In genomic region chr3:126679318-126679751, GRCh38 we compare ENCODE assay signal across 1 cellular context.
TF ChIP-seq lines count a peak whose summit lies in the region.

No MANE protein-coding gene starts in this region.

TF ChIP-seq in HepG2, 621 proteins besides CTCF, POLR2A, EP300 and RAD21 (continued from another document and continues in another):
- TF ChIP-seq PATZ1 (CRISPR knock-in tag; IDR thresholded peaks at IDR 0.05) = 0 out of 2 replicates have a peak, but pooled peaks have one; percentile 24
- TF ChIP-seq BHLHE40 (IDR thresholded peaks at IDR 0.05; ENCODE audit: low read length) = peak; percentile 82
- TF ChIP-seq ZNF777 (CRISPR knock-in tag; IDR thresholded peaks at IDR 0.05) = no peak
- peak; percentile 44; the same call in 1 of the 2 replicates for TF ChIP-seq GABPB1 (CRISPR knock-in tag; IDR thresholded peaks at IDR 0.05)
- peak; percentile 36; the same call in 1 of the 2 replicates for TF ChIP-seq BORCS8-MEF2B (CRISPR knock-in tag; IDR thresholded peaks at IDR 0.05)
- TF ChIP-seq, protein P1, sequence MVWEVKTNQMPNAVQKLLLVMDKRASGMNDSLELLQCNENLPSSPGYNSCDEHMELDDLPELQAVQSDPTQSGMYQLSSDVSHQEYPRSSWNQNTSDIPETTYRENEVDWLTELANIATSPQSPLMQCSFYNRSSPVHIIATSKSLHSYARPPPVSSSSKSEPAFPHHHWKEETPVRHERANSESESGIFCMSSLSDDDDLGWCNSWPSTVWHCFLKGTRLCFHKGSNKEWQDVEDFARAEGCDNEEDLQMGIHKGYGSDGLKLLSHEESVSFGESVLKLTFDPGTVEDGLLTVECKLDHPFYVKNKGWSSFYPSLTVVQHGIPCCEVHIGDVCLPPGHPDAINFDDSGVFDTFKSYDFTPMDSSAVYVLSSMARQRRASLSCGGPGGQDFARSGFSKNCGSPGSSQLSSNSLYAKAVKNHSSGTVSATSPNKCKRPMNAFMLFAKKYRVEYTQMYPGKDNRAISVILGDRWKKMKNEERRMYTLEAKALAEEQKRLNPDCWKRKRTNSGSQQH (CRISPR knock-in tag; IDR thresholded peaks at IDR 0.05; ENCODE audit: low read depth) = no peak
- TF ChIP-seq, protein P2, sequence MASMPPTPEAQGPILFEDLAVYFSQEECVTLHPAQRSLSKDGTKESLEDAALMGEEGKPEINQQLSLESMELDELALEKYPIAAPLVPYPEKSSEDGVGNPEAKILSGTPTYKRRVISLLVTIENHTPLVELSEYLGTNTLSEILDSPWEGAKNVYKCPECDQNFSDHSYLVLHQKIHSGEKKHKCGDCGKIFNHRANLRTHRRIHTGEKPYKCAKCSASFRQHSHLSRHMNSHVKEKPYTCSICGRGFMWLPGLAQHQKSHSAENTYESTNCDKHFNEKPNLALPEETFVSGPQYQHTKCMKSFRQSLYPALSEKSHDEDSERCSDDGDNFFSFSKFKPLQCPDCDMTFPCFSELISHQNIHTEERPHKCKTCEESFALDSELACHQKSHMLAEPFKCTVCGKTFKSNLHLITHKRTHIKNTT (CRISPR knock-in tag; IDR thresholded peaks at IDR 0.05) = no peak
- TF ChIP-seq RXRA (CRISPR knock-in tag; IDR thresholded peaks at IDR 0.05) = 0 out of 2 replicates have a peak, but pooled peaks have one; percentile 38
- TF ChIP-seq POLR2AphosphoS2 (IDR thresholded peaks at IDR 0.05; ENCODE audit: low read depth, low read length) = no peak
- TF ChIP-seq ZNF7 (CRISPR knock-in tag; IDR thresholded peaks at IDR 0.05) = no peak
- 0 out of 2 replicates have a peak, but pooled peaks have one; percentile 57 for TF ChIP-seq ZNF501 (CRISPR knock-in tag; IDR thresholded peaks at IDR 0.05)
- TF ChIP-seq RCOR2 (CRISPR knock-in tag; IDR thresholded peaks at IDR 0.05) = no peak
- peak; percentile 16 for TF ChIP-seq HNRNPLL (IDR thresholded peaks at IDR 0.05; ENCODE audit: low read depth, low read length, poor library complexity, severe bottlenecking)
- no peak for TF ChIP-seq RBFOX2 (IDR thresholded peaks at IDR 0.05; ENCODE audit: low read depth, low read length)
- peak; percentile 40; the same call in 1 of the 2 replicates for TF ChIP-seq TGIF2 (CRISPR knock-in tag; IDR thresholded peaks at IDR 0.05)
- peak; percentile 70; the same call in 1 of the 2 replicates for TF ChIP-seq ZNF274 (CRISPR knock-in tag; IDR thresholded peaks at IDR 0.05)
- TF ChIP-seq, protein P3, sequence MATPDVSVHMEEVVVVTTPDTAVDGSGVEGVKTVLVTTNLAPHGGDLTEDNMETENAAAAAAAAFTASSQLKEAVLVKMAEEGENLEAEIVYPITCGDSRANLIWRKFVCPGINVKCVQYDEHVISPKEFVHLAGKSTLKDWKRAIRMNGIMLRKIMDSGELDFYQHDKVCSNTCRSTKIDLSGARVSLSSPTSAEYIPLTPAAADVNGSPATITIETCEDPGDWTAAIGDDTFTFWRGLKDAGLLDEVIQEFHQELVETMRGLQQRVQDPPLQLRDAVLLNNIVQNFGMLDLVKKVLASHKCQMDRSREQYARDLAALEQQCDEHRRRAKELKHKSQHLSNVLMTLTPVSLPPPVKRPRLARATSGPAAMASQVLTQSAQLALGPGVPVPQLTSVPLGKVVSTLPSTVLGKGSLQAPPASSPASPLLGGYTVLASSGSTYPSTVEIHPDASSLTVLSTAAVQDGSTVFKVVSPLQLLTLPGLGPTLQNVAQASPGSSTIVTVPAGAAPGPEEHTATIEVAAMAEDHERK (CRISPR knock-in tag; IDR thresholded peaks at IDR 0.05; ENCODE audit: low read depth) = no peak
- TF ChIP-seq ZNF205 (CRISPR knock-in tag; IDR thresholded peaks at IDR 0.05) = 0 out of 2 replicates have a peak, but pooled peaks have one; percentile 35
- TF ChIP-seq NPAS2 (CRISPR knock-in tag; IDR thresholded peaks at IDR 0.05; ENCODE audit: borderline replicate concordance) = no peak
- TF ChIP-seq JARID2 (CRISPR knock-in tag; IDR thresholded peaks at IDR 0.05; ENCODE audit: insufficient replicate concordance) = no peak
- peak; percentile 92 for TF ChIP-seq STAG1 (CRISPR knock-in tag; IDR thresholded peaks at IDR 0.05)
- TF ChIP-seq ETV5 (CRISPR knock-in tag; IDR thresholded peaks at IDR 0.05; ENCODE audit: borderline replicate concordance) = no peak
- TF ChIP-seq KLF13 (CRISPR knock-in tag; IDR thresholded peaks at IDR 0.05) = no peak
- peak; percentile 81 for TF ChIP-seq XRCC5 (optimal IDR thresholded peaks at IDR 0.05; ENCODE audit: low read length)
- TF ChIP-seq ZNF839 (CRISPR knock-in tag; IDR thresholded peaks at IDR 0.05; ENCODE audit: borderline replicate concordance) = no peak
- TF ChIP-seq, protein P4, sequence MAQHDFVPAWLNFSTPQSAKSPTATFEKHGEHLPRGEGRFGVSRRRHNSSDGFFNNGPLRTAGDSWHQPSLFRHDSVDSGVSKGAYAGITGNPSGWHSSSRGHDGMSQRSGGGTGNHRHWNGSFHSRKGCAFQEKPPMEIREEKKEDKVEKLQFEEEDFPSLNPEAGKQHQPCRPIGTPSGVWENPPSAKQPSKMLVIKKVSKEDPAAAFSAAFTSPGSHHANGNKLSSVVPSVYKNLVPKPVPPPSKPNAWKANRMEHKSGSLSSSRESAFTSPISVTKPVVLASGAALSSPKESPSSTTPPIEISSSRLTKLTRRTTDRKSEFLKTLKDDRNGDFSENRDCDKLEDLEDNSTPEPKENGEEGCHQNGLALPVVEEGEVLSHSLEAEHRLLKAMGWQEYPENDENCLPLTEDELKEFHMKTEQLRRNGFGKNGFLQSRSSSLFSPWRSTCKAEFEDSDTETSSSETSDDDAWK (CRISPR knock-in tag; IDR thresholded peaks at IDR 0.05) = no peak
- TF ChIP-seq, protein P5, sequence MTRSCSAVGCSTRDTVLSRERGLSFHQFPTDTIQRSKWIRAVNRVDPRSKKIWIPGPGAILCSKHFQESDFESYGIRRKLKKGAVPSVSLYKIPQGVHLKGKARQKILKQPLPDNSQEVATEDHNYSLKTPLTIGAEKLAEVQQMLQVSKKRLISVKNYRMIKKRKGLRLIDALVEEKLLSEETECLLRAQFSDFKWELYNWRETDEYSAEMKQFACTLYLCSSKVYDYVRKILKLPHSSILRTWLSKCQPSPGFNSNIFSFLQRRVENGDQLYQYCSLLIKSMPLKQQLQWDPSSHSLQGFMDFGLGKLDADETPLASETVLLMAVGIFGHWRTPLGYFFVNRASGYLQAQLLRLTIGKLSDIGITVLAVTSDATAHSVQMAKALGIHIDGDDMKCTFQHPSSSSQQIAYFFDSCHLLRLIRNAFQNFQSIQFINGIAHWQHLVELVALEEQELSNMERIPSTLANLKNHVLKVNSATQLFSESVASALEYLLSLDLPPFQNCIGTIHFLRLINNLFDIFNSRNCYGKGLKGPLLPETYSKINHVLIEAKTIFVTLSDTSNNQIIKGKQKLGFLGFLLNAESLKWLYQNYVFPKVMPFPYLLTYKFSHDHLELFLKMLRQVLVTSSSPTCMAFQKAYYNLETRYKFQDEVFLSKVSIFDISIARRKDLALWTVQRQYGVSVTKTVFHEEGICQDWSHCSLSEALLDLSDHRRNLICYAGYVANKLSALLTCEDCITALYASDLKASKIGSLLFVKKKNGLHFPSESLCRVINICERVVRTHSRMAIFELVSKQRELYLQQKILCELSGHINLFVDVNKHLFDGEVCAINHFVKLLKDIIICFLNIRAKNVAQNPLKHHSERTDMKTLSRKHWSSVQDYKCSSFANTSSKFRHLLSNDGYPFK (CRISPR knock-in tag; IDR thresholded peaks at IDR 0.05; ENCODE audit: borderline replicate concordance) = 0 out of 2 replicates have a peak, but pooled peaks have one; percentile 18
- TF ChIP-seq SIX4 (CRISPR knock-in tag; IDR thresholded peaks at IDR 0.05) = no peak
- 0 out of 2 replicates have a peak, but pooled peaks have one; percentile 40 for TF ChIP-seq NR0B2 (CRISPR knock-in tag; IDR thresholded peaks at IDR 0.05)
- no peak for TF ChIP-seq MIER3 (CRISPR knock-in tag; IDR thresholded peaks at IDR 0.05; ENCODE audit: borderline replicate concordance)
- peak; percentile 34; the same call in 1 of the 2 replicates for TF ChIP-seq MXD4 (CRISPR knock-in tag; IDR thresholded peaks at IDR 0.05)
- no peak for TF ChIP-seq ZNF12 (CRISPR knock-in tag; IDR thresholded peaks at IDR 0.05)
- TF ChIP-seq MAFG (CRISPR knock-in tag; IDR thresholded peaks at IDR 0.05) = no peak
- TF ChIP-seq, protein P6, sequence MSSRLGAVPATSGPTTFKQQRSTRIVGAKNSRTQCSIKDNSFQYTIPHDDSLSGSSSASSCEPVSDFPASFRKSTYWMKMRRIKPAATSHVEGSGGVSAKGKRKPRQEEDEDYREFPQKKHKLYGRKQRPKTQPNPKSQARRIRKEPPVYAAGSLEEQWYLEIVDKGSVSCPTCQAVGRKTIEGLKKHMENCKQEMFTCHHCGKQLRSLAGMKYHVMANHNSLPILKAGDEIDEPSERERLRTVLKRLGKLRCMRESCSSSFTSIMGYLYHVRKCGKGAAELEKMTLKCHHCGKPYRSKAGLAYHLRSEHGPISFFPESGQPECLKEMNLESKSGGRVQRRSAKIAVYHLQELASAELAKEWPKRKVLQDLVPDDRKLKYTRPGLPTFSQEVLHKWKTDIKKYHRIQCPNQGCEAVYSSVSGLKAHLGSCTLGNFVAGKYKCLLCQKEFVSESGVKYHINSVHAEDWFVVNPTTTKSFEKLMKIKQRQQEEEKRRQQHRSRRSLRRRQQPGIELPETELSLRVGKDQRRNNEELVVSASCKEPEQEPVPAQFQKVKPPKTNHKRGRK (CRISPR knock-in tag; IDR thresholded peaks at IDR 0.05) = no peak
- 0 out of 2 replicates have a peak, but pooled peaks have one; percentile 81 for TF ChIP-seq ZNF598 (CRISPR knock-in tag; IDR thresholded peaks at IDR 0.05; ENCODE audit: borderline replicate concordance)
- TF ChIP-seq, protein P7, sequence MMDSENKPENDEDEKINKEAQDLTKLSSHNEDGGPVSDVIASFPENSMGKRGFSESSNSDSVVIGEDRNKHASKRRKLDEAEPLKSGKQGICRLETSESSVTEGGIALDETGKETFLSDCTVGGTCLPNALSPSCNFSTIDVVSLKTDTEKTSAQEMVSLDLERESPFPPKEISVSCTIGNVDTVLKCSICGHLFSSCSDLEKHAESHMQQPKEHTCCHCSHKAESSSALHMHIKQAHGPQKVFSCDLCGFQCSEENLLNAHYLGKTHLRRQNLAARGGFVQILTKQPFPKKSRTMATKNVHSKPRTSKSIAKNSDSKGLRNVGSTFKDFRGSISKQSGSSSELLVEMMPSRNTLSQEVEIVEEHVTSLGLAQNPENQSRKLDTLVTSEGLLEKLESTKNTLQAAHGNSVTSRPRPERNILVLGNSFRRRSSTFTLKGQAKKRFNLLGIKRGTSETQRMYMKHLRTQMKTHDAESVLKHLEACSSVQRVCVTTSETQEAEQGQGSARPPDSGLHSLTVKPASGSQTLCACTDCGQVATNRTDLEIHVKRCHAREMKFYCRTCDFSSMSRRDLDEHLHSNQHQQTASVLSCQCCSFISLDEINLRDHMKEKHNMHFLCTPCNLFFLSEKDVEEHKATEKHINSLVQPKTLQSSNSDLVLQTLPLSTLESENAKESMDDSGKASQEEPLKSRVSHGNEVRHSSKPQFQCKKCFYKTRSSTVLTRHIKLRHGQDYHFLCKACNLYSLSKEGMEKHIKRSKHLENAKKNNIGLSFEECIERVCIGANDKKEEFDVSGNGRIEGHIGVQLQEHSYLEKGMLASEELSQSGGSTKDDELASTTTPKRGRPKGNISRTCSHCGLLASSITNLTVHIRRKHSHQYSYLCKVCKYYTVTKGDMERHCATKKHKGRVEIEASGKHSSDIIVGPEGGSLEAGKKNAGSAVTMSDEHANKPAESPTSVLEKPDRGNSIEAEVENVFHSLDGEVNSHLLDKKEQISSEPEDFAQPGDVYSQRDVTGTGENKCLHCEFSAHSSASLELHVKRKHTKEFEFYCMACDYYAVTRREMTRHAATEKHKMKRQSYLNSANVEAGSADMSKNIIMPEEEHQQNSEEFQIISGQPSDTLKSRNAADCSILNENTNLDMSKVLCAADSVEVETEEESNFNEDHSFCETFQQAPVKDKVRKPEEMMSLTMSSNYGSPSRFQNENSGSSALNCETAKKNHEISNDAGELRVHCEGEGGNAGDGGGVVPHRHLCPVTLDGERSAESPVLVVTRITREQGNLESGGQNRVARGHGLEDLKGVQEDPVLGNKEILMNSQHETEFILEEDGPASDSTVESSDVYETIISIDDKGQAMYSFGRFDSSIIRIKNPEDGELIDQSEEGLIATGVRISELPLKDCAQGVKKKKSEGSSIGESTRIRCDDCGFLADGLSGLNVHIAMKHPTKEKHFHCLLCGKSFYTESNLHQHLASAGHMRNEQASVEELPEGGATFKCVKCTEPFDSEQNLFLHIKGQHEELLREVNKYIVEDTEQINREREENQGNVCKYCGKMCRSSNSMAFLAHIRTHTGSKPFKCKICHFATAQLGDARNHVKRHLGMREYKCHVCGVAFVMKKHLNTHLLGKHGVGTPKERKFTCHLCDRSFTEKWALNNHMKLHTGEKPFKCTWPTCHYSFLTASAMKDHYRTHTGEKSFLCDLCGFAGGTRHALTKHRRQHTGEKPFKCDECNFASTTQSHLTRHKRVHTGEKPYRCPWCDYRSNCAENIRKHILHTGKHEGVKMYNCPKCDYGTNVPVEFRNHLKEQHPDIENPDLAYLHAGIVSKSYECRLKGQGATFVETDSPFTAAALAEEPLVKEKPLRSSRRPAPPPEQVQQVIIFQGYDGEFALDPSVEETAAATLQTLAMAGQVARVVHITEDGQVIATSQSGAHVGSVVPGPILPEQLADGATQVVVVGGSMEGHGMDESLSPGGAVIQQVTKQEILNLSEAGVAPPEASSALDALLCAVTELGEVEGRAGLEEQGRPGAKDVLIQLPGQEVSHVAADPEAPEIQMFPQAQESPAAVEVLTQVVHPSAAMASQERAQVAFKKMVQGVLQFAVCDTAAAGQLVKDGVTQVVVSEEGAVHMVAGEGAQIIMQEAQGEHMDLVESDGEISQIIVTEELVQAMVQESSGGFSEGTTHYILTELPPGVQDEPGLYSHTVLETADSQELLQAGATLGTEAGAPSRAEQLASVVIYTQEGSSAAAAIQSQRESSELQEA (CRISPR knock-in tag; IDR thresholded peaks at IDR 0.05; ENCODE audit: not compliant biosample characterization) = peak; percentile 57
- no peak for TF ChIP-seq NFYB (CRISPR knock-in tag; IDR thresholded peaks at IDR 0.05)
- no peak for TF ChIP-seq POGZ (CRISPR knock-in tag; IDR thresholded peaks at IDR 0.05)
- TF ChIP-seq SPEN (CRISPR knock-in tag; IDR thresholded peaks at IDR 0.05; ENCODE audit: low read depth) = 0 out of 2 replicates have a peak, but pooled peaks have one; percentile 31
